In the genomic region with DNA sequence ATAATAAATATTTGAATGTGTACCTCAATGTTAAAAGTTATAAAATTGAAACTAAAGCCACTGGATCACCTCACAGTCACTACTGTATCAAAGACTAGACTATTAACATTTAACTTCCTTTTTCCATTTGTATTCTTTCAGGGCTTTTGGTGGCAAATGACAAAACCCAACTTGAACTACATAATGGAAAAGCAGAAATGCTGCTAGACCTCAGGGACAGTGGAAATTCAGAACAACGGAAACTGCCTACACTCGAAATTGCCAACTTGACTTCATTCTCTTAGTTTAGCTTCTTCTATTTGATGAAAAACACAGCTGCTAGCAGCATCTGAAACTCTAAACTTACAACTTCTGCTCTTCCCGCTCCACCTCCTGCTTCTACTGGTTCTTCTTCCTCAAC, we compare ENCODE assay signal across 28 cellular contexts. TPM values are rescaled to one million over a fixed set of nuclear protein-coding genes. Genes with fewer than 3 reads are reported as not detected.
DNase-seq lines count a peak whose midpoint lies in the region; ATAC-seq and TF ChIP-seq lines count a peak whose summit lies in the region.
"Had no signal": no experiment of that assay in that cellular context is flagged by ENCODE, and none has a peak within 500 bp of the region (broad histone marks: within the 10 kb centered on the region; RNA-seq: fewer than 3 reads in every experiment).

No MANE protein-coding gene starts in this region.

- H3K9ac ChIP-seq in OCI-LY3 (ENCODE audit: low read length), result no peak overlapping the region
- H3K9ac ChIP-seq: KMS-11, SK-N-SH had no signal

- DNase-seq in GM10248 (ENCODE audit: extremely low spot score), result peak; percentile 11
- DNase-seq in GM23338 (ENCODE audit: low spot score), result no peak
- peak; percentile 12 for DNase-seq in medulla oblongata (ENCODE audit: extremely low spot score)
- no peak for DNase-seq in iPS-NIHi7 (ENCODE audit: extremely low spot score)
- no peak for DNase-seq in SKM-1 (lab: John Stamatoyannopoulos, UW; ENCODE audit: unreplicated experiment)
- DNase-seq: 8988T; ACHN; BE2C; CD8-positive, alpha-beta memory T cell; DMS 273 treated with DMSO at 0.1 percent for 48 hours; DMS79 treated with DMSO at 0.1 percent for 48 hours; GF-D8; H9; MM.1S; NCI-H1694 treated with DMSO at 0.1 percent for 48 hours; NCI-H2081; NCI-H226; NCI-H510A; NCI-H69; PC-3; SK-N-SH had no signal

- H3K27me3 Mint-ChIP-seq in GM23338 (ENCODE audit: insufficient read depth, low read depth, poor library complexity), result peaks cover 3% of the 10 kb centered on the region
- H3K27me3 Mint-ChIP-seq: IgD-negative memory B cell had no signal

- H3K27ac ChIP-seq in GM23338 (ENCODE audit: low read depth), result no peak overlapping the region
- H3K27ac ChIP-seq in OCI-LY3 (ENCODE audit: low read length), result peak overlapping the region; percentile 27; the same call in 1 of the 2 replicates
- H3K27ac ChIP-seq: HL-60, KMS-11 had no signal

- H3K4me2 ChIP-seq in GM23338, result no peak overlapping the region
- H3K4me2 ChIP-seq in OCI-LY3 (ENCODE audit: low read length), result peak overlapping the region; percentile 49
- H3K4me2 ChIP-seq: KMS-11, SK-N-SH had no signal

- H4K20me1 ChIP-seq in GM23338 (replicated peaks; ENCODE audit: insufficient read depth), result no peaks in the 10 kb centered on the region
- H4K20me1 ChIP-seq in OCI-LY3 (ENCODE audit: insufficient read depth, low read length), result no peaks in the 10 kb centered on the region

- no peaks in the 10 kb centered on the region for H3K9me2 ChIP-seq in GM23338 (ENCODE audit: insufficient read depth)
- H3K9me2 ChIP-seq: SK-N-SH had no signal

- no peak overlapping the region for H3K27ac Mint-ChIP-seq in GM23338
- H3K27ac Mint-ChIP-seq: CD14-positive monocyte, H9, IgD-negative memory B cell had no signal

- H3K4me3 ChIP-seq in GM23338, result no peak overlapping the region
- peak overlapping the region; percentile 10; the same call in 1 of the 2 replicates for H3K4me3 ChIP-seq in OCI-LY3 (ENCODE audit: low read length)

- H3K36me3 Mint-ChIP-seq in GM23338 (ENCODE audit: low read depth), result no peaks in the 10 kb centered on the region
- H3K36me3 Mint-ChIP-seq: CD14-positive monocyte; CD8-positive, alpha-beta memory T cell had no signal

- no peaks in the 10 kb centered on the region for H3K9me3 Mint-ChIP-seq in GM23338
- H3K9me3 Mint-ChIP-seq: CD8-positive, alpha-beta memory T cell; H9; IgD-negative memory B cell had no signal

- POLR2A ChIA-PET in GM10248 (lab: Yijun Ruan, JAX), result no interaction called here

- ATAC-seq in GM23338 (no peak), HG03175 (IDR thresholded peaks at IDR 0.05; ENCODE audit: unreplicated experiment) (no peak), GM21526 (IDR thresholded peaks at IDR 0.05; ENCODE audit: low FRiP score, unreplicated experiment) (no peak)
- ATAC-seq: PC-3 had no signal

- 0 out of 2 replicates have a peak overlapping the region, but pooled peaks have one; percentile 15 for H2AFZ ChIP-seq in GM23338
- H2AFZ ChIP-seq in OCI-LY3 (ENCODE audit: low read depth, low read length), result 0 out of 2 replicates have a peak overlapping the region, but pooled peaks have one; percentile 2

- H3F3A ChIP-seq in GM23338 (replicated peaks; ENCODE audit: low read depth), result no peaks in the 10 kb centered on the region

- H3K79me2 ChIP-seq in GM23338 (replicated peaks; ENCODE audit: insufficient read depth), result no peaks in the 10 kb centered on the region
- no peaks in the 10 kb centered on the region for H3K79me2 ChIP-seq in OCI-LY3 (ENCODE audit: low read length)

- H3K4me1 ChIP-seq in GM23338 (ENCODE audit: insufficient read depth) (peaks cover 15% of the 10 kb centered on the region), OCI-LY3 (ENCODE audit: low read length) (peaks cover 12% of the 10 kb centered on the region)
- H3K4me1 ChIP-seq: BE2C had no signal

- TF ChIP-seq CTCF in GM10248 (IDR thresholded peaks at IDR 0.05; ENCODE audit: control extremely low read depth, extremely low read depth, low read depth, missing control alignments) (no peak), GM23338 (conservative IDR thresholded peaks at IDR 0.05; ENCODE audit: low read depth in 2 of 2) (no peak), OCI-LY3 (IDR thresholded peaks at IDR 0.05; ENCODE audit: low read depth, low read length) (no peak)

- H3K4me1 Mint-ChIP-seq in GM23338, result peaks cover 13% of the 10 kb centered on the region
- H3K4me1 Mint-ChIP-seq: CD14-positive monocyte; CD8-positive, alpha-beta memory T cell had no signal

- no peaks in the 10 kb centered on the region for H3K36me3 ChIP-seq in GM23338 (ENCODE audit: insufficient read depth)
- H3K36me3 ChIP-seq in OCI-LY3 (replicated peaks; ENCODE audit: low read depth, low read length), result no peaks in the 10 kb centered on the region
- H3K36me3 ChIP-seq: BE2C had no signal

- H3K4me3 Mint-ChIP-seq in GM23338, result no peak overlapping the region
- H3K4me3 Mint-ChIP-seq: CD14-positive monocyte; CD8-positive, alpha-beta memory T cell; H9; IgD-negative memory B cell had no signal

- H3K27me3 ChIP-seq in GM23338 (ENCODE audit: insufficient read depth) (no peaks in the 10 kb centered on the region), OCI-LY3 (ENCODE audit: low read depth, low read length) (no peaks in the 10 kb centered on the region)
- H3K27me3 ChIP-seq: BE2C had no signal

- H3K9me3 ChIP-seq in OCI-LY3 (ENCODE audit: insufficient read depth, low read length), result no peaks in the 10 kb centered on the region
- H3K9me3 ChIP-seq: BE2C, SK-N-SH had no signal

- CTCF ChIA-PET in GM10248 (lab: Yijun Ruan, JAX), result interaction anchor here (1.0 kb wide), 1 partner anchor 16 kb away, joined by 3 read pairs; no protein-coding TSS in a partner anchor

TF ChIP-seq in GM23338, 12 proteins besides CTCF, POLR2A, EP300 and RAD21 (continues in another document):
- no peak for TF ChIP-seq EZH2phosphoT487 (IDR thresholded peaks at IDR 0.05; ENCODE audit: unreplicated experiment)
- TF ChIP-seq STAT1 (IDR thresholded peaks at IDR 0.05; ENCODE audit: unreplicated experiment), result no peak
- TF ChIP-seq NANOG (IDR thresholded peaks at IDR 0.05; ENCODE audit: borderline replicate concordance), result no peak
- TF ChIP-seq, protein P1, sequence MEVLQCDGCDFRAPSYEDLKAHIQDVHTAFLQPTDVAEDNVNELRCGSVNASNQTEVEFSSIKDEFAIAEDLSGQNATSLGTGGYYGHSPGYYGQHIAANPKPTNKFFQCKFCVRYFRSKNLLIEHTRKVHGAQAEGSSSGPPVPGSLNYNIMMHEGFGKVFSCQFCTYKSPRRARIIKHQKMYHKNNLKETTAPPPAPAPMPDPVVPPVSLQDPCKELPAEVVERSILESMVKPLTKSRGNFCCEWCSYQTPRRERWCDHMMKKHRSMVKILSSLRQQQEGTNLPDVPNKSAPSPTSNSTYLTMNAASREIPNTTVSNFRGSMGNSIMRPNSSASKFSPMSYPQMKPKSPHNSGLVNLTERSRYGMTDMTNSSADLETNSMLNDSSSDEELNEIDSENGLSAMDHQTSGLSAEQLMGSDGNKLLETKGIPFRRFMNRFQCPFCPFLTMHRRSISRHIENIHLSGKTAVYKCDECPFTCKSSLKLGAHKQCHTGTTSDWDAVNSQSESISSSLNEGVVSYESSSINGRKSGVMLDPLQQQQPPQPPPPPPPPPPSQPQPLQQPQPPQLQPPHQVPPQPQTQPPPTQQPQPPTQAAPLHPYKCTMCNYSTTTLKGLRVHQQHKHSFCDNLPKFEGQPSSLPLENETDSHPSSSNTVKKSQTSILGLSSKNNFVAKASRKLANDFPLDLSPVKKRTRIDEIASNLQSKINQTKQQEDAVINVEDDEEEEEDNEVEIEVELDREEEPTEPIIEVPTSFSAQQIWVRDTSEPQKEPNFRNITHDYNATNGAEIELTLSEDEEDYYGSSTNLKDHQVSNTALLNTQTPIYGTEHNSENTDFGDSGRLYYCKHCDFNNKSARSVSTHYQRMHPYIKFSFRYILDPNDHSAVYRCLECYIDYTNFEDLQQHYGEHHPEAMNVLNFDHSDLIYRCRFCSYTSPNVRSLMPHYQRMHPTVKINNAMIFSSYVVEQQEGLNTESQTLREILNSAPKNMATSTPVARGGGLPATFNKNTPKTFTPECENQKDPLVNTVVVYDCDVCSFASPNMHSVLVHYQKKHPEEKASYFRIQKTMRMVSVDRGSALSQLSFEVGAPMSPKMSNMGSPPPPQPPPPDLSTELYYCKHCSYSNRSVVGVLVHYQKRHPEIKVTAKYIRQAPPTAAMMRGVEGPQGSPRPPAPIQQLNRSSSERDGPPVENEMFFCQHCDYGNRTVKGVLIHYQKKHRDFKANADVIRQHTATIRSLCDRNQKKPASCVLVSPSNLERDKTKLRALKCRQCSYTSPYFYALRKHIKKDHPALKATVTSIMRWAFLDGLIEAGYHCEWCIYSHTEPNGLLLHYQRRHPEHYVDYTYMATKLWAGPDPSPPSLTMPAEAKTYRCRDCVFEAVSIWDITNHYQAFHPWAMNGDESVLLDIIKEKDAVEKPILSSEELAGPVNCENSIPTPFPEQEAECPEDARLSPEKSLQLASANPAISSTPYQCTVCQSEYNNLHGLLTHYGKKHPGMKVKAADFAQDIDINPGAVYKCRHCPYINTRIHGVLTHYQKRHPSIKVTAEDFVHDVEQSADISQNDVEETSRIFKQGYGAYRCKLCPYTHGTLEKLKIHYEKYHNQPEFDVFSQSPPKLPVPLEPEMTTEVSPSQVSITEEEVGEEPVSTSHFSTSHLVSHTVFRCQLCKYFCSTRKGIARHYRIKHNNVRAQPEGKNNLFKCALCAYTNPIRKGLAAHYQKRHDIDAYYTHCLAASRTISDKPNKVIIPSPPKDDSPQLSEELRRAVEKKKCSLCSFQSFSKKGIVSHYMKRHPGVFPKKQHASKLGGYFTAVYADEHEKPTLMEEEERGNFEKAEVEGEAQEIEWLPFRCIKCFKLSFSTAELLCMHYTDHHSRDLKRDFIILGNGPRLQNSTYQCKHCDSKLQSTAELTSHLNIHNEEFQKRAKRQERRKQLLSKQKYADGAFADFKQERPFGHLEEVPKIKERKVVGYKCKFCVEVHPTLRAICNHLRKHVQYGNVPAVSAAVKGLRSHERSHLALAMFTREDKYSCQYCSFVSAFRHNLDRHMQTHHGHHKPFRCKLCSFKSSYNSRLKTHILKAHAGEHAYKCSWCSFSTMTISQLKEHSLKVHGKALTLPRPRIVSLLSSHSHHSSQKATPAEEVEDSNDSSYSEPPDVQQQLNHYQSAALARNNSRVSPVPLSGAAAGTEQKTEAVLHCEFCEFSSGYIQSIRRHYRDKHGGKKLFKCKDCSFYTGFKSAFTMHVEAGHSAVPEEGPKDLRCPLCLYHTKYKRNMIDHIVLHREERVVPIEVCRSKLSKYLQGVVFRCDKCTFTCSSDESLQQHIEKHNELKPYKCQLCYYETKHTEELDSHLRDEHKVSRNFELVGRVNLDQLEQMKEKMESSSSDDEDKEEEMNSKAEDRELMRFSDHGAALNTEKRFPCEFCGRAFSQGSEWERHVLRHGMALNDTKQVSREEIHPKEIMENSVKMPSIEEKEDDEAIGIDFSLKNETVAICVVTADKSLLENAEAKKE (CRISPR knock-in tag; IDR thresholded peaks at IDR 0.05), result no peak
- TF ChIP-seq ZNF114 (CRISPR knock-in tag; IDR thresholded peaks at IDR 0.05), result no peak
- TF ChIP-seq ZNF331 (CRISPR knock-in tag; IDR thresholded peaks at IDR 0.05; ENCODE audit: low read depth), result no peak

RNA-seq across cellular contexts. Expression of gene NTNG1, which starts 34.9 kb away (rescaled TPM):
- total RNA-seq in GM23338 (2014; rRNA removed; shearing (Covaris generic)), result 9.1 and 10.3 TPM in 2 replicates
- 7.2 and 7.8 TPM in 2 replicates for polyA plus RNA-seq in GM23338 (2016; fragmentation: Nextera tagmentation; extraction: Ambion mirVana)
- total RNA-seq: CD8-positive, alpha-beta memory T cell had no signal
- polyA plus RNA-seq: CD14-positive monocyte; CD8-positive, alpha-beta memory T cell had no signal

RNA-seq across cellular contexts. Expression of gene PRMT6, which starts 49.4 kb away (rescaled TPM):
- total RNA-seq in GM23338 (2014; rRNA removed; shearing (Covaris generic)), result 46.6 and 51.0 TPM in 2 replicates
- polyA plus RNA-seq in GM23338 (2016; fragmentation: Nextera tagmentation; extraction: Ambion mirVana), result 27.9 and 29.6 TPM in 2 replicates

Comparison
In these comparisons a context has a peak if more than half of its experiments do, and no peak if none do; other contexts are left out.
1. DNase-seq: peak in GM10248 (single experiment) and medulla oblongata (single experiment); none in GM23338 (single experiment), iPS-NIHi7 (single experiment) and SKM-1 (single experiment).